In genomic region chr4:1113311-1114009, GRCh38 we compare ENCODE assay signal across 8 cellular contexts. TPM values are rescaled to one million over a fixed set of nuclear protein-coding genes. Genes with fewer than 3 reads are reported as not detected.
A peak's percentile ranks its signal among the peaks of the same experiment; 100 is the strongest.
DNase-seq lines count a peak whose midpoint lies in the region; FAIRE-seq lines count a peak whose summit lies in the region.

RNF212 (minus strand) TSS chr4:1113564; CDS start chr4:1113464, 100 bp downstream.

- H3K36me3 Mint-ChIP-seq in activated naive CD8-positive, alpha-beta T cell treated with anti-CD3 and anti-CD28 coated beads for 36 hours: no peaks in the 10 kb centered on the region

- H3K4me1 Mint-ChIP-seq in activated naive CD8-positive, alpha-beta T cell treated with anti-CD3 and anti-CD28 coated beads for 36 hours: no peaks in the 10 kb centered on the region

- peak within 1 kb of the TSS; percentile 40 for H3K27ac Mint-ChIP-seq in activated naive CD8-positive, alpha-beta T cell treated with anti-CD3 and anti-CD28 coated beads for 36 hours

- H3K9me3 Mint-ChIP-seq in activated naive CD8-positive, alpha-beta T cell treated with anti-CD3 and anti-CD28 coated beads for 36 hours: no peaks in the 10 kb centered on the region

- peaks cover 20% of the 10 kb centered on the region for H3K27me3 Mint-ChIP-seq in activated naive CD8-positive, alpha-beta T cell treated with anti-CD3 and anti-CD28 coated beads for 36 hours

- no peak for FAIRE-seq in urothelium cell line (lab: Jason Lieb, UNC)

- DNase-seq in NCI-H2227 treated with DMSO at 0.1 percent for 48 hours (lab: John Stamatoyannopoulos, UW) (peak; percentile 1), iPS-NIHi11 (ENCODE audit: low spot score) (peak; percentile 73), superior temporal gyrus (ENCODE audit: extremely low spot score) (no peak), SW480 (ENCODE audit: low spot score) (no peak), NCI-H146 (lab: John Stamatoyannopoulos, UW) (no peak), urothelium cell line (ENCODE audit: low spot score) (no peak)
- DNase-seq in activated naive CD8-positive, alpha-beta T cell treated with anti-CD3 and anti-CD28 coated beads for 36 hours: peak; percentile 54
- DNase-seq in stimulated activated CD4-positive, alpha-beta T cell treated with anti-CD3 and anti-CD28 coated beads, TNF-alpha, amount 100 ng/mL, for 4 hours (ENCODE audit: low read depth in 3 of 3): peak; percentile 7 to 33 (median 24)

- H3K4me3 Mint-ChIP-seq in activated naive CD8-positive, alpha-beta T cell treated with anti-CD3 and anti-CD28 coated beads for 36 hours: peak within 1 kb of the TSS; percentile 61

RNA-seq across cellular contexts. Expression of gene RNF212, which starts in this region (rescaled TPM):
- 1 to 10 TPM; 3.3 to 3.8 TPM for total RNA-seq in activated naive CD8-positive, alpha-beta T cell treated with anti-CD3 and anti-CD28 coated beads for 36 hours

Comparison
In these comparisons a context has a peak if more than half of its experiments do, and no peak if none do; other contexts are left out.
1. DNase-seq: peak in NCI-H2227 treated with DMSO at 0.1 percent for 48 hours (single experiment), activated naive CD8-positive, alpha-beta T cell treated with anti-CD3 and anti-CD28 coated beads for 36 hours (single experiment), iPS-NIHi11 (single experiment) and stimulated activated CD4-positive, alpha-beta T cell treated with anti-CD3 and anti-CD28 coated beads, TNF-alpha, amount 100 ng/mL, for 4 hours (3 of 3); none in superior temporal gyrus (single experiment), SW480 (single experiment), NCI-H146 (single experiment) and urothelium cell line (single experiment).